ENCODE assay signal across 1 cellular context in the genomic region with DNA sequence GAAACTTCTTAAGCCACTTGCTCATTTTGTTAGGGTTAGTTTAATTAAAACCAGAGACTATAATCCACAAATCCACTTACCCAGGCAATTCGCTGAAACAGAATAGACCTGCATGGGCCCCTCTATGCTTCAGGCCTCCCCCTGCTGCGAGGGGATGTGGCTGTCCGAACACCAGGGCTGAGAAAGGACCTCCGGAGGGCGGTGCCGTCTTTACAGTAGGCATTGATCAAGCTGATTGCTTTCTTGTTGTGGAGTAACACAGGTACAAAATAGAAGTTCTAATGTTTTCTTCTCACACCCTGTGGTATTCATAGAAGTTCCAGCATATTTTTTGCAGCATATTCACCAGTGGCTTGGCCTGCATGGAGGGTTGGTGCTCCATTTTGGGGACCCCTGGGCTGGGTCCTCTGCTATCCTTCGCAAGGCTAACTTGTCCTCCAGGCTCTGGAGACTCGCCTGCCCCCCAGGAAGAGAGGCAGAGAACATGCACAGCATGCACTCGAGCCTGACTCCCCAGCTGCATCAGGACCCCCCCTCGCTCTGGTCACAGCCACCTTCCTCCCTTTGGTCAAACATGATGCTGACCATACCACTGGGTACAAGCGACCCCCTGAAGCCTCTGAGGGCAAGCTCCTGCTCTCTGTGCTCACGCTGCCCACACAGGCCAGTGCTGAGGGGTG.
TF ChIP-seq lines count a peak whose summit lies in the region.

No MANE protein-coding gene starts in this region.

TF ChIP-seq in H1, 55 proteins besides CTCF, POLR2A, EP300 and RAD21:
- TF ChIP-seq BRCA1 (IDR thresholded peaks at IDR 0.05; ENCODE audit: low read depth, low read length): no peak
- no peak for TF ChIP-seq TAF1 (IDR thresholded peaks at IDR 0.05; ENCODE audit: low read depth, low read length)
- TF ChIP-seq, protein P1, sequence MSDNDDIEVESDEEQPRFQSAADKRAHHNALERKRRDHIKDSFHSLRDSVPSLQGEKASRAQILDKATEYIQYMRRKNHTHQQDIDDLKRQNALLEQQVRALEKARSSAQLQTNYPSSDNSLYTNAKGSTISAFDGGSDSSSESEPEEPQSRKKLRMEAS (IDR thresholded peaks at IDR 0.05): no peak
- TF ChIP-seq YY1 (IDR thresholded peaks at IDR 0.05; ENCODE audit: low read depth, low read length): no peak
- no peak for TF ChIP-seq CEBPB (IDR thresholded peaks at IDR 0.05; ENCODE audit: low read depth, low read length)
- no peak for TF ChIP-seq CBX5 (IDR thresholded peaks at IDR 0.05; ENCODE audit: low read depth, low read length)
- no peak for TF ChIP-seq JUN (IDR thresholded peaks at IDR 0.05; ENCODE audit: low read depth, low read length)
- TF ChIP-seq SIRT6 (IDR thresholded peaks at IDR 0.05; ENCODE audit: low read length): no peak
- no peak for TF ChIP-seq EGR1 (IDR thresholded peaks at IDR 0.05; ENCODE audit: borderline replicate concordance, low read depth, low read length)
- TF ChIP-seq SP2 (IDR thresholded peaks at IDR 0.05; ENCODE audit: low read length): no peak
- no peak for TF ChIP-seq TAF7 (optimal IDR thresholded peaks at IDR 0.05; ENCODE audit: borderline replicate concordance, low read depth, low read length)
- TF ChIP-seq ASH2L (IDR thresholded peaks at IDR 0.05; ENCODE audit: low read length): no peak
- no peak for TF ChIP-seq POLR2AphosphoS5 (IDR thresholded peaks at IDR 0.05; ENCODE audit: low read depth, low read length)
- TF ChIP-seq, protein P2, sequence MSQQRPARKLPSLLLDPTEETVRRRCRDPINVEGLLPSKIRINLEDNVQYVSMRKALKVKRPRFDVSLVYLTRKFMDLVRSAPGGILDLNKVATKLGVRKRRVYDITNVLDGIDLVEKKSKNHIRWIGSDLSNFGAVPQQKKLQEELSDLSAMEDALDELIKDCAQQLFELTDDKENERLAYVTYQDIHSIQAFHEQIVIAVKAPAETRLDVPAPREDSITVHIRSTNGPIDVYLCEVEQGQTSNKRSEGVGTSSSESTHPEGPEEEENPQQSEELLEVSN (IDR thresholded peaks at IDR 0.05): no peak
- no peak for TF ChIP-seq SUZ12 (IDR thresholded peaks at IDR 0.05; ENCODE audit: low read length)
- no peak for TF ChIP-seq ZNF274 (IDR thresholded peaks at IDR 0.05; ENCODE audit: borderline replicate concordance, extremely low read depth, low read length)
- TF ChIP-seq RXRA (IDR thresholded peaks at IDR 0.05; ENCODE audit: insufficient read depth, low read depth, low read length): no peak
- no peak for TF ChIP-seq SAP30 (IDR thresholded peaks at IDR 0.05; ENCODE audit: insufficient read depth, insufficient replicate concordance, low read length)
- TF ChIP-seq BACH1 (IDR thresholded peaks at IDR 0.05; ENCODE audit: low read length): no peak
- no peak for TF ChIP-seq HDAC2 (IDR thresholded peaks at IDR 0.05; ENCODE audit: borderline replicate concordance in 1 of 2, low read depth in 2 of 2, low read length in 2 of 2)
